In the genomic region with DNA sequence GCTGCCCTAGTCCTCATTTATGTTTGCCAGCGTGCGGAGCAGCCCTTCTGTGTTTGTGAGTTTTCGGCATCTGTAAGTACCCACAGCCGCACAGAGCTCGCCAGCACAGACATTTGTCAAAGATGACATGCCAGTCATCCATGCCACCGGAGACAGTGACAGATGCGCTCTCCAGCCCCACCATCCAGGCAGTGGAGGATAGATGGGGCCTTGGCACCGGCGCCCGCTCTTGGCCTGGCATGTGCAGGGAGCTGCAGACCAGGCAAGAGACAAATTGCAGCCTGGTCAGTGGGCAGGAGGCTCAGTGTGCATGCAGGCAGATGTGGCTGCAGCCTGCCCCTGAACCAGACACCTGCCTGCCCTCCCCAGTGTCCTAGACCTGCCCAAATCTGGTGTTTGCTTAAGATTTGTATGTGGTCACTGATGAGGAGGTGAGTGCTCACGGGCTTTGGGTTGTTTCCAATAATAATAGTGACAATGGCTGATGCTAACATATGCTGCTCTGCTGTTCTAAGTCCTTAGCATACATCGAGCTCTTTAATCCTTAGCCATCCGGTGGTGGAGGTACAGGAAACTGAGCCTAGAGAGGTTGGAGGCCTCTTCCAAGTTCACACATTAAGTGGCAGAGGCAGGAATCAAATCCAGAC, we compare ENCODE assay signal across 19 cellular contexts.
A peak's percentile ranks its signal among the peaks of the same experiment; 100 is the strongest.
DNase-seq lines count a peak whose midpoint lies in the region; ATAC-seq and TF ChIP-seq lines count a peak whose summit lies in the region.
"Had no signal": no experiment of that assay in that cellular context is flagged by ENCODE, and none has a peak within 500 bp of the region (broad histone marks: within the 10 kb centered on the region; RNA-seq: fewer than 3 reads in every experiment).

No MANE protein-coding gene starts in this region.

- no peaks in the 10 kb centered on the region for H3K9me3 ChIP-seq in GM23248 (ENCODE audit: low read depth)
- H3K9me3 ChIP-seq: ovary, stomach, upper lobe of right lung had no signal

- DNase-seq in Caki2 (ENCODE audit: low read depth) (peak; percentile 65), GM23248 (peak; percentile 26), NCI-H774 (lab: John Stamatoyannopoulos, UW) (peak; percentile 26), fibroblast of mammary gland (ENCODE audit: low read depth) (peak; percentile 36), substantia nigra (lab: John Stamatoyannopoulos, UW) (no peak)
- DNase-seq in activated T-cell treated with anti-CD3 and anti-CD28 coated beads, Interleukin-2, amount 50 U/mL, for 4 hours, result no peak
- no peak for DNase-seq in activated naive CD4-positive, alpha-beta T cell treated with anti-CD3 and anti-CD28 coated beads for 36 hours
- DNase-seq: activated CD4-positive, CD25-positive, alpha-beta regulatory T cell treated with anti-CD3 and anti-CD28 coated beads, Interleukin-2, amount 50 U/mL, for 72 hours; caudate nucleus; CD4-positive, CD25-positive, alpha-beta regulatory T cell; NCI-H226; ovary; stomach; T1000; upper lobe of right lung had no signal

- no peak overlapping the region for H3K4me3 Mint-ChIP-seq in activated T-cell treated with anti-CD3 and anti-CD28 coated beads, Interleukin-2, amount 50 U/mL, for 4 hours
- no peak overlapping the region for H3K4me3 Mint-ChIP-seq in activated naive CD4-positive, alpha-beta T cell treated with anti-CD3 and anti-CD28 coated beads for 36 hours
- H3K4me3 Mint-ChIP-seq: CD4-positive, CD25-positive, alpha-beta regulatory T cell had no signal

- no peak for ATAC-seq in HG02763 (IDR thresholded peaks at IDR 0.05; ENCODE audit: unreplicated experiment)
- no peak for ATAC-seq in activated T-cell treated with anti-CD3 and anti-CD28 coated beads, Interleukin-2, amount 50 U/mL, for 4 hours
- ATAC-seq: HCT116, upper lobe of right lung had no signal

- H4K20me1 ChIP-seq in GM23248 (ENCODE audit: insufficient read depth), result no peaks in the 10 kb centered on the region

- H3K36me3 Mint-ChIP-seq in activated T-cell treated with anti-CD3 and anti-CD28 coated beads, Interleukin-2, amount 50 U/mL, for 4 hours (ENCODE audit: insufficient read depth), result no peaks in the 10 kb centered on the region
- no peaks in the 10 kb centered on the region for H3K36me3 Mint-ChIP-seq in activated naive CD4-positive, alpha-beta T cell treated with anti-CD3 and anti-CD28 coated beads for 36 hours (ENCODE audit: low read depth)
- H3K36me3 Mint-ChIP-seq: CD4-positive, CD25-positive, alpha-beta regulatory T cell had no signal

- peaks cover 6% of the 10 kb centered on the region for H3K27me3 Mint-ChIP-seq in activated T-cell treated with anti-CD3 and anti-CD28 coated beads, Interleukin-2, amount 50 U/mL, for 4 hours (ENCODE audit: low read depth)
- H3K27me3 Mint-ChIP-seq in activated naive CD4-positive, alpha-beta T cell treated with anti-CD3 and anti-CD28 coated beads for 36 hours (ENCODE audit: low read depth), result no peaks in the 10 kb centered on the region
- H3K27me3 Mint-ChIP-seq: CD4-positive, CD25-positive, alpha-beta regulatory T cell had no signal

- no peak overlapping the region for H3K27ac Mint-ChIP-seq in activated naive CD4-positive, alpha-beta T cell treated with anti-CD3 and anti-CD28 coated beads for 36 hours
- H3K27ac Mint-ChIP-seq: activated T-helper 2 cell treated with anti-CD3 and anti-CD28 coated beads, Interferon-gamma antibody, Interleukin-2, Interleukin-4, amounts not matched to agents 10 μg/mL and 5 μg/mL and 100 μg/mL, durations not matched to agents 14 hours and 24 hours and 36 hours had no signal

- H3K4me1 Mint-ChIP-seq in activated T-cell treated with anti-CD3 and anti-CD28 coated beads, Interleukin-2, amount 50 U/mL, for 4 hours (ENCODE audit: low read depth), result peaks cover 5% of the 10 kb centered on the region
- peaks cover 2% of the 10 kb centered on the region for H3K4me1 Mint-ChIP-seq in activated naive CD4-positive, alpha-beta T cell treated with anti-CD3 and anti-CD28 coated beads for 36 hours (ENCODE audit: low read depth)

- CTCF ChIA-PET in activated naive CD4-positive, alpha-beta T cell treated with anti-CD3 and anti-CD28 coated beads for 36 hours (lab: Charles Lee), result interaction anchor here (0.7 kb wide), 1 partner anchor 18 kb away, joined by 3 read pairs; no protein-coding TSS in a partner anchor

- no peak overlapping the region for H3K27ac ChIP-seq in GM23248
- no peak overlapping the region for H3K27ac ChIP-seq in substantia nigra (ENCODE audit: low read depth, low read length, poor library complexity, severe bottlenecking)
- H3K27ac ChIP-seq: KMS-11, ovary, stomach, upper lobe of right lung had no signal

- H3K9ac ChIP-seq in GM23248, result no peak overlapping the region
- H3K9ac ChIP-seq: KMS-11 had no signal

- H3K4me3 ChIP-seq in GM23248 (no peak overlapping the region), fibroblast of mammary gland (ENCODE audit: control insufficient read depth, low read depth, low read length) (no peak overlapping the region)
- H3K4me3 ChIP-seq: ovary, stomach, upper lobe of right lung had no signal

- intact Hi-C loops in activated naive CD4-positive, alpha-beta T cell treated with anti-CD3 and anti-CD28 coated beads for 36 hours (cut with micrococcal nuclease), result no loop called here

- WGBS in GM23248 (ENCODE audit: low coverage in 1 of 2, low lambda C conversion rate in 2 of 2, missing lambda C conversion rate in 2 of 2), 2 experiments, result 81 to 83% methylated on average over 13 of the region's 13 CpGs

- no peaks in the 10 kb centered on the region for H3K27me3 ChIP-seq in GM23248 (replicated peaks; ENCODE audit: insufficient read depth)
- H3K27me3 ChIP-seq: ovary, stomach, upper lobe of right lung had no signal

- no peaks in the 10 kb centered on the region for H3K9me2 ChIP-seq in GM23248 (ENCODE audit: insufficient read depth)

- H3F3A ChIP-seq in GM23248 (ENCODE audit: insufficient read depth), result peaks cover 37% of the 10 kb centered on the region

- H3K9me3 Mint-ChIP-seq in activated T-cell treated with anti-CD3 and anti-CD28 coated beads, Interleukin-2, amount 50 U/mL, for 4 hours, result no peaks in the 10 kb centered on the region
- H3K9me3 Mint-ChIP-seq in activated naive CD4-positive, alpha-beta T cell treated with anti-CD3 and anti-CD28 coated beads for 36 hours, result no peaks in the 10 kb centered on the region
- H3K9me3 Mint-ChIP-seq: activated T-helper 2 cell treated with anti-CD3 and anti-CD28 coated beads, Interferon-gamma antibody, Interleukin-2, Interleukin-4, amounts not matched to agents 10 μg/mL and 5 μg/mL and 100 μg/mL, durations not matched to agents 14 hours and 24 hours and 36 hours; CD4-positive, CD25-positive, alpha-beta regulatory T cell had no signal

- no peaks in the 10 kb centered on the region for H3K36me3 ChIP-seq in GM23248 (ENCODE audit: low read depth)
- H3K36me3 ChIP-seq: ovary, stomach, upper lobe of right lung had no signal

- H3K79me2 ChIP-seq in GM23248 (ENCODE audit: insufficient read depth), result no peaks in the 10 kb centered on the region

- no peak overlapping the region for H2AFZ ChIP-seq in GM23248

- no peak overlapping the region for H3K4me2 ChIP-seq in GM23248 (ENCODE audit: unreplicated experiment)
- H3K4me2 ChIP-seq: KMS-11 had no signal

- in situ Hi-C loops in Caki2 (cut with HindIII; ENCODE audit: low pct_unique_long_range_greater_than_20kb, low sequenced_read_pairs), result no loop called here
- in situ Hi-C loops in GM23248 (cut with MboI), result no loop called here

- no peak for TF ChIP-seq CTCF in fibroblast of mammary gland (conservative IDR thresholded peaks at IDR 0.05; ENCODE audit: control insufficient read depth, insufficient read depth, low read depth, low read length)

- H3K4me1 ChIP-seq in GM23248 (ENCODE audit: insufficient read depth), result peaks cover 38% of the 10 kb centered on the region
- H3K4me1 ChIP-seq: upper lobe of right lung had no signal

Comparison
In these comparisons a context has a peak if more than half of its experiments do, and no peak if none do; other contexts are left out.
1. DNase-seq: peak in Caki2 (single experiment), GM23248 (single experiment), NCI-H774 (single experiment) and fibroblast of mammary gland (single experiment); none in substantia nigra (0 of 49), activated T-cell treated with anti-CD3 and anti-CD28 coated beads, Interleukin-2, amount 50 U/mL, for 4 hours (single experiment) and activated naive CD4-positive, alpha-beta T cell treated with anti-CD3 and anti-CD28 coated beads for 36 hours (single experiment).